1 cellular context compared by ENCODE assay signal in the genomic region with DNA sequence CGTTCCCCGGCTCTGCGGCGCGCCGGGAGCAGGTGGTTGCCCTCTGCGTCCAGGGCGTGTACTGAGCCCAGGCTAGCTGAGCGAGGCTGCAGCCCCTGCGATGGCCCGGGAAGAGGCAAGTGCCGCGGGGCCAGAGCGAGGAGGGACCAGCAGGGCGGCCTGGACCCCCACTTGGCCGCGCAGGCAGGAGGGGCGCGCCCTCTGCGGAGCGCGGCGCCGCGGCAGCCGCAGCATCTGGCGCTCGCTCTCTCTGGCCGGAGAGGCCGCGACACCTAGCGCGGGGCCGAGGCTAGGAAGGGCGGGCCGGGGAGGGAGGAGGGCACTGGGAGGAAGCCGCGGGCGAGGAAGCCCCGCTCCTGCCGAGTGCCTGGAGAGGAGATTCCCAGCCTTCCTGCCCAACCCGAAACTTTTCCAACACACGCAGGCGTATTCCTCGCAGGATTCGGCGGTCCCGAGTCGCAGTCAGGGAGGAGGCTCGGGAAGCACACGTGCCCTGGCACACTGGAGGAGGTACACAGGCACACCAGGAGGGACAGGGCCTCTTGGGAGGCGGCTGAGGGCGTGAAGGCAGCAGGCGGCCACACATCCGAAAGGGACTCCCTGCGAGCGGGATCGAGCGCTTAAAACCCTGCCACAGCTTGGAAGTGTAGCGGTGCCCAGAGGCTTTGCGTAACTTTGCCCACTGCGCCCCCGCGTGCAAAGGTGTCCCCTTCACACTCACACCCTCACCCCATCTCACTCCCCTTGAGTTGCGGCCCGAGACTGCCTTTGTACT.
TF ChIP-seq lines count a peak whose summit lies in the region.

No MANE protein-coding gene starts in this region.

TF ChIP-seq in HepG2, 621 proteins besides CTCF, POLR2A, EP300 and RAD21 (continued from another document and continues in another):
- 0 out of 2 replicates have a peak, but pooled peaks have one; percentile 10 for TF ChIP-seq TFE3 (CRISPR knock-in tag; IDR thresholded peaks at IDR 0.05)
- TF ChIP-seq DMAP1 (CRISPR knock-in tag; IDR thresholded peaks at IDR 0.05) = no peak
- TF ChIP-seq NR2F6 (IDR thresholded peaks at IDR 0.05) = no peak
- TF ChIP-seq NR2F6 (CRISPR knock-in tag; IDR thresholded peaks at IDR 0.05) = no peak
- no peak for TF ChIP-seq ZBTB40 (IDR thresholded peaks at IDR 0.05)
- TF ChIP-seq ZBTB40 (CRISPR knock-in tag; IDR thresholded peaks at IDR 0.05) = peak; percentile 55; the same call in 1 of the 2 replicates
- no peak for TF ChIP-seq ZNF281 (CRISPR knock-in tag; IDR thresholded peaks at IDR 0.05; ENCODE audit: borderline replicate concordance)
- TF ChIP-seq ZNF224 (CRISPR knock-in tag; IDR thresholded peaks at IDR 0.05) = peak; percentile 34; the same call in 1 of the 2 replicates
- TF ChIP-seq ZFP36 (IDR thresholded peaks at IDR 0.05; ENCODE audit: borderline replicate concordance, low read depth, low read length, partially characterized antibody) = no peak
- peak; percentile 76 for TF ChIP-seq ZNF564 (CRISPR knock-in tag; IDR thresholded peaks at IDR 0.05)
- TF ChIP-seq, protein P1, sequence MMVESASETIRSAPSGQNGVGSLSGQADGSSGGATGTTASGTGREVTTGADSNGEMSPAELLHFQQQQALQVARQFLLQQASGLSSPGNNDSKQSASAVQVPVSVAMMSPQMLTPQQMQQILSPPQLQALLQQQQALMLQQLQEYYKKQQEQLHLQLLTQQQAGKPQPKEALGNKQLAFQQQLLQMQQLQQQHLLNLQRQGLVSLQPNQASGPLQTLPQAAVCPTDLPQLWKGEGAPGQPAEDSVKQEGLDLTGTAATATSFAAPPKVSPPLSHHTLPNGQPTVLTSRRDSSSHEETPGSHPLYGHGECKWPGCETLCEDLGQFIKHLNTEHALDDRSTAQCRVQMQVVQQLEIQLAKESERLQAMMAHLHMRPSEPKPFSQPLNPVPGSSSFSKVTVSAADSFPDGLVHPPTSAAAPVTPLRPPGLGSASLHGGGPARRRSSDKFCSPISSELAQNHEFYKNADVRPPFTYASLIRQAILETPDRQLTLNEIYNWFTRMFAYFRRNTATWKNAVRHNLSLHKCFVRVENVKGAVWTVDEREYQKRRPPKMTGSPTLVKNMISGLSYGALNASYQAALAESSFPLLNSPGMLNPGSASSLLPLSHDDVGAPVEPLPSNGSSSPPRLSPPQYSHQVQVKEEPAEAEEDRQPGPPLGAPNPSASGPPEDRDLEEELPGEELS (CRISPR knock-in tag; IDR thresholded peaks at IDR 0.05) = no peak
- no peak for TF ChIP-seq RBM39 (IDR thresholded peaks at IDR 0.05; ENCODE audit: low read depth, low read length, poor library complexity, severe bottlenecking)
- peak; percentile 40; the same call in 1 of the 2 replicates for TF ChIP-seq GATAD1 (CRISPR knock-in tag; IDR thresholded peaks at IDR 0.05)
- TF ChIP-seq AKAP8 (CRISPR knock-in tag; IDR thresholded peaks at IDR 0.05) = no peak
- no peak for TF ChIP-seq NCOA5 (CRISPR knock-in tag; IDR thresholded peaks at IDR 0.05)
- no peak for TF ChIP-seq ZFP1 (CRISPR knock-in tag; IDR thresholded peaks at IDR 0.05)
- no peak for TF ChIP-seq FOXJ3 (CRISPR knock-in tag; IDR thresholded peaks at IDR 0.05; ENCODE audit: borderline replicate concordance)
- TF ChIP-seq, protein P2, sequence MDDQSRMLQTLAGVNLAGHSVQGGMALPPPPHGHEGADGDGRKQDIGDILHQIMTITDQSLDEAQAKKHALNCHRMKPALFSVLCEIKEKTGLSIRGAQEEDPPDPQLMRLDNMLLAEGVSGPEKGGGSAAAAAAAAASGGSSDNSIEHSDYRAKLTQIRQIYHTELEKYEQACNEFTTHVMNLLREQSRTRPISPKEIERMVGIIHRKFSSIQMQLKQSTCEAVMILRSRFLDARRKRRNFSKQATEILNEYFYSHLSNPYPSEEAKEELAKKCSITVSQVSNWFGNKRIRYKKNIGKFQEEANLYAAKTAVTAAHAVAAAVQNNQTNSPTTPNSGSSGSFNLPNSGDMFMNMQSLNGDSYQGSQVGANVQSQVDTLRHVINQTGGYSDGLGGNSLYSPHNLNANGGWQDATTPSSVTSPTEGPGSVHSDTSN (CRISPR knock-in tag; IDR thresholded peaks at IDR 0.05; ENCODE audit: borderline replicate concordance) = no peak
- TF ChIP-seq ZFP41 (CRISPR knock-in tag; IDR thresholded peaks at IDR 0.05; ENCODE audit: borderline replicate concordance) = no peak
- TF ChIP-seq CHD4 (IDR thresholded peaks at IDR 0.05; ENCODE audit: borderline replicate concordance, low read length) = no peak
- peak; percentile 30 for TF ChIP-seq PTBP1 (IDR thresholded peaks at IDR 0.05; ENCODE audit: low read depth, low read length, poor library complexity, severe bottlenecking)
- no peak for TF ChIP-seq DPF2 (CRISPR knock-in tag; IDR thresholded peaks at IDR 0.05; ENCODE audit: borderline replicate concordance, low read depth)
- no peak for TF ChIP-seq ZNF143 (CRISPR knock-in tag; IDR thresholded peaks at IDR 0.05)
- TF ChIP-seq ZBTB26 (CRISPR knock-in tag; IDR thresholded peaks at IDR 0.05; ENCODE audit: borderline replicate concordance) = no peak
- TF ChIP-seq SP2 (CRISPR knock-in tag; IDR thresholded peaks at IDR 0.05) = no peak
- TF ChIP-seq RFXAP (CRISPR knock-in tag; IDR thresholded peaks at IDR 0.05; ENCODE audit: borderline replicate concordance) = no peak; the same call in 1 of the 2 replicates
- TF ChIP-seq ZNF761 (CRISPR knock-in tag; conservative IDR thresholded peaks at IDR 0.05) = no peak
- 0 out of 2 replicates have a peak, but pooled peaks have one; percentile 17 for TF ChIP-seq ETV5 (CRISPR knock-in tag; IDR thresholded peaks at IDR 0.05; ENCODE audit: borderline replicate concordance)
- TF ChIP-seq ZFP36L2 (CRISPR knock-in tag; IDR thresholded peaks at IDR 0.05) = no peak
- TF ChIP-seq ATF7-NPFF (CRISPR knock-in tag; IDR thresholded peaks at IDR 0.05; ENCODE audit: low read depth) = no peak
- TF ChIP-seq, protein P3, sequence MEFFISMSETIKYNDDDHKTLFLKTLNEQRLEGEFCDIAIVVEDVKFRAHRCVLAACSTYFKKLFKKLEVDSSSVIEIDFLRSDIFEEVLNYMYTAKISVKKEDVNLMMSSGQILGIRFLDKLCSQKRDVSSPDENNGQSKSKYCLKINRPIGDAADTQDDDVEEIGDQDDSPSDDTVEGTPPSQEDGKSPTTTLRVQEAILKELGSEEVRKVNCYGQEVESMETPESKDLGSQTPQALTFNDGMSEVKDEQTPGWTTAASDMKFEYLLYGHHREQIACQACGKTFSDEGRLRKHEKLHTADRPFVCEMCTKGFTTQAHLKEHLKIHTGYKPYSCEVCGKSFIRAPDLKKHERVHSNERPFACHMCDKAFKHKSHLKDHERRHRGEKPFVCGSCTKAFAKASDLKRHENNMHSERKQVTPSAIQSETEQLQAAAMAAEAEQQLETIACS (CRISPR knock-in tag; IDR thresholded peaks at IDR 0.05) = peak; percentile 79
- no peak; the same call in 1 of the 2 replicates for TF ChIP-seq ZNF790 (CRISPR knock-in tag; IDR thresholded peaks at IDR 0.05; ENCODE audit: borderline replicate concordance)
- TF ChIP-seq ZNF550 (CRISPR knock-in tag; IDR thresholded peaks at IDR 0.05; ENCODE audit: borderline replicate concordance) = no peak
- TF ChIP-seq ZNF501 (CRISPR knock-in tag; IDR thresholded peaks at IDR 0.05) = peak; percentile 46; the same call in 1 of the 2 replicates
